In the genomic region with DNA sequence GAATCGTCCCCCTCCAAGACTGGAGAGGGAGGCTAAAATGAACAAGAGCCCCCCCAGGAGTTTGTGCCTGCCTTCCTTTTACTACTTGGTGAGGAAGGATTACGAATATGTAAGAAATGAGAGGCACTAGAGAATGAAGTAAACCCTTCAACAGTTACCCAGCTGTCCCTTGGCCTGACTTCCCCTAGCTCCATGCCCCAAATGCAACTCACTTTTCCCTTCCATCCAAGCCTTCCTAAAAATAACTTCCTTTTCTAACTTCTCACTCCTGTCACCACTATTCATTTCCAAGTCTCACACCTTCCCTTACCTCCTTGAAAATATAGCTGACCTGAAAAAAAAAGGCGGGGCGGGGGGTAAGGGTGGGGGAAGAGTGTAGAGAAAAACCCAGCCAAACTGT, we compare ENCODE assay signal across 24 cellular contexts.
"Had no signal": no experiment of that assay in that cellular context is flagged by ENCODE, and none has a peak within 500 bp of the region (broad histone marks: within the 10 kb centered on the region; RNA-seq: fewer than 3 reads in every experiment).

No MANE protein-coding gene starts in this region.

- H3K27ac Mint-ChIP-seq: activated B cell treated with CpG ODN at 0.5 μM for 24 hours; activated CD4-positive, alpha-beta T cell treated with anti-CD3 and anti-CD28 coated beads for 36 hours; activated naive CD8-positive, alpha-beta T cell treated with anti-CD3 and anti-CD28 coated beads for 36 hours; activated T-cell treated with anti-CD3 and anti-CD28 coated beads, Interleukin-2, amount 50 U/mL, for 24 hours; memory B cell had no signal

- DNase-seq: activated B cell treated with CpG ODN at 0.5 μM for 24 hours; activated CD4-positive, alpha-beta T cell treated with anti-CD3 and anti-CD28 coated beads for 36 hours; activated CD4-positive, alpha-beta T cell treated with anti-CD3 and anti-CD28 coated beads, Interleukin-2, amount 50 U/mL, for 4 hours; activated CD8-positive, alpha-beta memory T cell treated with anti-CD3 and anti-CD28 coated beads for 24 hours; activated CD8-positive, alpha-beta memory T cell treated with anti-CD3 and anti-CD28 coated beads, Interleukin-2, amount 50 U/mL, for 4 hours; activated naive CD4-positive, alpha-beta T cell treated with Interleukin-2 at 50 U/mL for 16 hours; activated naive CD8-positive, alpha-beta T cell treated with anti-CD3 and anti-CD28 coated beads for 36 hours; activated T-cell treated with anti-CD3 and anti-CD28 coated beads, Interleukin-2, amount 50 U/mL, for 24 hours; cerebellar nuclear complex; esophagus squamous epithelium; head of caudate nucleus; hypothalamus; nucleus accumbens; posterior cingulate gyrus; retina; stimulated activated CD4-positive, alpha-beta T cell treated with anti-CD3 and anti-CD28 coated beads, Interleukin-12 subunit alpha, Interleukin-12 subunit beta, amount 100 ng/mL, for 4 hours; stimulated activated CD4-positive, alpha-beta T cell treated with anti-CD3 and anti-CD28 coated beads, Interleukin-4, amount 100 ng/mL, for 4 hours; stimulated activated naive CD8-positive, alpha-beta T cell treated with anti-CD3 and anti-CD28 coated beads, Interleukin-15, Interleukin-2, amounts not matched to agents 100 U/mL and 50 U/mL, for 24 hours; T-helper 9 cell; upper lobe of left lung had no signal

- H3K36me3 Mint-ChIP-seq: activated naive CD8-positive, alpha-beta T cell treated with anti-CD3 and anti-CD28 coated beads for 36 hours; memory B cell had no signal

- H3K36me3 ChIP-seq: esophagus squamous epithelium, gastroesophageal sphincter, upper lobe of left lung had no signal

- H3K27me3 Mint-ChIP-seq: activated B cell treated with CpG ODN at 0.5 μM for 24 hours; activated CD4-positive, alpha-beta T cell treated with anti-CD3 and anti-CD28 coated beads for 36 hours; activated T-cell treated with anti-CD3 and anti-CD28 coated beads, Interleukin-2, amount 50 U/mL, for 24 hours; memory B cell had no signal

- H3K4me3 Mint-ChIP-seq: activated B cell treated with CpG ODN at 0.5 μM for 24 hours; activated CD4-positive, alpha-beta T cell treated with anti-CD3 and anti-CD28 coated beads for 36 hours; activated naive CD8-positive, alpha-beta T cell treated with anti-CD3 and anti-CD28 coated beads for 36 hours; activated T-cell treated with anti-CD3 and anti-CD28 coated beads, Interleukin-2, amount 50 U/mL, for 24 hours; memory B cell; nephron had no signal

- H3K4me3 ChIP-seq: coronary artery, esophagus squamous epithelium, gastroesophageal sphincter, upper lobe of left lung had no signal

- H3K9me3 ChIP-seq: esophagus squamous epithelium, gastroesophageal sphincter, upper lobe of left lung had no signal

- H3K27me3 ChIP-seq: esophagus squamous epithelium, gastroesophageal sphincter, upper lobe of left lung had no signal

- H3K9me3 Mint-ChIP-seq: activated B cell treated with CpG ODN at 0.5 μM for 24 hours; activated naive CD8-positive, alpha-beta T cell treated with anti-CD3 and anti-CD28 coated beads for 36 hours; activated T-cell treated with anti-CD3 and anti-CD28 coated beads, Interleukin-2, amount 50 U/mL, for 24 hours; memory B cell; nephron had no signal

- H3K27ac ChIP-seq: coronary artery, esophagus squamous epithelium, gastroesophageal sphincter, upper lobe of left lung had no signal
